ENCODE assay signal across 8 cellular contexts in the genomic region with DNA sequence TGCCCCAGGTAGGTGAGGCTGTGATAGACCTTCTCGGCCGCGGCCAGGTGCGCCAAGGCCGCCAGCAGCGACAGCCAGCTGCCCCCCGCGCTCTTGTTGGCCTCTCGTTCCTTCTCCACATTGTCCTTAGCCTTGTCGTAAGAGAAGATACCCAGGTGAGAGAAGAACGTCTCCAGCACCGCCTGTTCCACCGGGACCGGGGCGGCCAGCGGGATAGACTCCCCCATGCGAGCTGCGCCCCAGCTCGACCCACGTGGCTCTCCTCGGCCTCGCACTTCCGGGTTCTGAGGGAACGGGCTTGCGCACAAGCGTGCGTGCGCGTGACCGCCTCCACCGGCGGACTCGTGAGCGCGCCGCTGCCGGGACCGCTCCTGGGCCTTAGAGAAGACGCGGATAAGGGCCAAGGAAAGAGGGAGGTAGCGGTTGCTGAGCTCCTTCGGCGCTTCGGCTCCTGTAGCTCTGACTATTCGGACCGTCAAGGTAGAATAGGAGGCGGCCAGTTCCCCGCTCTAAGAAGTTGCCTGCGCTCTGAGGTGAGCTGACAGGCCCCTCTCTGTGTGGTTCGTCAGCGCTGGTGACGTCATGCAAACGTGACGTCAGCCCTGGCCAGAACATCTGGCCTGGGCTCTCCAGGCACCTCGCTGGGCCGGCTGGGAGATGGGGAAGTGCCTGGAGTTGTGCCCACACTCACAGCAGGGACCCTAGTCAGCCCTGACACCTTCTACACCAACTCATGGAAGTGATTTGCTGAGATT. TPM values are rescaled to one million over a fixed set of nuclear protein-coding genes. Genes with fewer than 3 reads are reported as not detected.
DNase-seq lines count a peak whose midpoint lies in the region; ATAC-seq, FAIRE-seq and TF ChIP-seq lines count a peak whose summit lies in the region.

A gene (minus strand): TSS at position 286 of the 755 bp plus-strand sequence. CDS start 59 bp downstream, at position 227.

- DNase-seq in ELR (ENCODE audit: low read depth) (peak; percentile 96), H54 (ENCODE audit: insufficient read length, low spot score) (peak; percentile 87), LoVo (ENCODE audit: low spot score) (peak; percentile 96), RWPE1 (ENCODE audit: low spot score) (peak; percentile 90), fibroblast of the aortic adventitia (ENCODE audit: low read depth) (peak; percentile 92)
- peak; percentile 88 for DNase-seq in activated T-helper 9 cell treated with anti-CD3 and anti-CD28 coated beads, Interleukin-2, amount 50 U/mL, for 16 hours (ENCODE audit: low read depth)
- DNase-seq in stimulated activated naive CD8-positive, alpha-beta T cell treated with anti-CD3 and anti-CD28 coated beads, Interleukin-15, Interleukin-2, amounts not matched to agents 100 U/mL and 50 U/mL, for 24 hours = peak; percentile 92

- H3K9me3 Mint-ChIP-seq in nephron = no peaks in the 10 kb centered on the region

- peaks cover 6% of the 10 kb centered on the region for H3K27me3 Mint-ChIP-seq in nephron (ENCODE audit: low read depth)

- TF ChIP-seq CTCF in RWPE1 (conservative IDR thresholded peaks at IDR 0.05; ENCODE audit: low read depth) (no peak), fibroblast of the aortic adventitia (IDR thresholded peaks at IDR 0.05; ENCODE audit: insufficient read depth, low read length) (no peak), nephron (IDR thresholded peaks at IDR 0.05; ENCODE audit: unreplicated experiment in 3 of 3) (no peak)

- CTCF ChIA-PET in RWPE1 (lab: Yijun Ruan, JAX) = interaction anchor here (0.6 to 2.3 kb wide), 4 partner anchors 10 to 388 kb away, joined by 3 to 6 read pairs (median 4); a partner anchor contains a TSS

- peak within 1 kb of the TSS; percentile 79 for H3K27ac ChIP-seq in RWPE1

- peak; percentile 96 for ATAC-seq in stimulated activated naive CD8-positive, alpha-beta T cell treated with anti-CD3 and anti-CD28 coated beads, Interleukin-15, Interleukin-2, amounts not matched to agents 100 U/mL and 50 U/mL, for 24 hours

- peak within 1 kb of the TSS; percentile 91 for H3K4me3 ChIP-seq in fibroblast of the aortic adventitia (ENCODE audit: low read depth, low read length)

- peak within 1 kb of the TSS; percentile 84 to 92 (median 91) for H3K4me3 Mint-ChIP-seq in nephron

- POLR2A ChIA-PET in RWPE1 (lab: Yijun Ruan, JAX; ENCODE audit: low non-redundant PET) = interaction anchor here (0.8 to 1.4 kb wide), 2 partner anchors 16 to 377 kb away, joined by 3 to 7 read pairs; a partner anchor contains a TSS

- TF ChIP-seq POLR2A in H54 (IDR thresholded peaks at IDR 0.05; ENCODE audit: low read depth, low read length) = peak; percentile 78

- H3K27ac Mint-ChIP-seq in nephron = peak within 1 kb of the TSS; percentile 39 to 89 (median 81)

- peaks cover 18% of the 10 kb centered on the region for H3K4me1 Mint-ChIP-seq in nephron

- peak; percentile 82 for FAIRE-seq in H54 (lab: Jason Lieb, UNC)

- no peaks in the 10 kb centered on the region for H3K36me3 Mint-ChIP-seq in nephron (ENCODE audit: low read depth)

RNA-seq across cellular contexts. Expression of the gene that starts here (rescaled TPM):
- total RNA-seq in fibroblast of the aortic adventitia (ENCODE audit: low replicate concordance) = 3.8 and 9.0 TPM in 2 replicates

Comparison
In these comparisons a context has a peak if more than half of its experiments do, and no peak if none do; other contexts are left out.
1. Peak in every context shown above with its lines: DNase-seq, ATAC-seq, H3K4me3 ChIP-seq and H3K27ac ChIP-seq.